ENCODE assay signal across 26 cellular contexts in the genomic region with DNA sequence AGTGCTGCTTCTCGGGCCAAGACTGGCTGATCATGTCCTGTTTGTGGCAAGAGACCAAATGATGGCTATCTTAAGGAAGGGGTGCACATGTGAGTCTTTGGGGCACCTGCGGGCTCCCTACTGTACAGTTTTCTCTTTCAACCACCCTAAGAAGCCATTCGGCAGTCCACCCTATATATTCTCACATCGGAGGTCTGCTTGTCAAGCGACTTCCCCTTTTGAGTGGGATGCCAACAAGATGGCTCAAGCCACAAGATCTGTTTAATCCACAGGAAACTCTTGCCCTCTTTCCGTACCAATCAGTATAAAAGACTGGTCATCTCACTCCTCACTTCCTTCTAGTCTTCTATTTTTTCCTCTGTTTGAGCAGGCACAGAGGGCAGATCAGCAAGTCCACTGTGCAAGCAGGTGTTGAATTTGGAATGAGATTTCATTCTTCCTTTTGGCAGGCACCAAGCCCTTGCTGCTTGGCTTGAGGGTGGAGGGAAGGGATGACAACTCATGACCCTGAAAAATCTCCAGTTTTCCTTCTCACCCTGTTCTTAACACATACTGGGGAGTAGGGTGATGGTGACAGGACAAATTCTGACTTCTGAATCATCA. TPM values are rescaled to one million over a fixed set of nuclear protein-coding genes. Genes with fewer than 3 reads are reported as not detected.
DNase-seq lines count a peak whose midpoint lies in the region; ATAC-seq and TF ChIP-seq lines count a peak whose summit lies in the region.
"Had no signal": no experiment of that assay in that cellular context is flagged by ENCODE, and none has a peak within 500 bp of the region (broad histone marks: within the 10 kb centered on the region; RNA-seq: fewer than 3 reads in every experiment).

No MANE protein-coding gene starts in this region.

- no peaks in the 10 kb centered on the region for H3K4me1 ChIP-seq in naive thymus-derived CD4-positive, alpha-beta T cell (ENCODE audit: control insufficient read depth in 2 of 2, insufficient read depth in 2 of 2, low read length in 2 of 2)
- H3K4me1 ChIP-seq in mucosa of descending colon (ENCODE audit: low read depth): no peaks in the 10 kb centered on the region
- H3K4me1 ChIP-seq: ascending aorta, heart right ventricle, sigmoid colon had no signal

- no peaks in the 10 kb centered on the region for H3K9me3 ChIP-seq in naive thymus-derived CD4-positive, alpha-beta T cell (ENCODE audit: control insufficient read depth in 2 of 3, low read length in 3 of 3)
- H3K9me3 ChIP-seq in mucosa of descending colon: no peaks in the 10 kb centered on the region
- H3K9me3 ChIP-seq: ascending aorta, heart right ventricle, sigmoid colon had no signal

- in situ Hi-C loops in G401 (cut with HindIII; ENCODE audit: low sequenced_read_pairs): no loop called here

- peaks cover 0 to 3% (median 0%) of the 10 kb centered on the region in 5 donors for H3K36me3 Mint-ChIP-seq in naive thymus-derived CD4-positive, alpha-beta T cell
- H3K36me3 Mint-ChIP-seq: activated naive CD4-positive, alpha-beta T cell treated with anti-CD3 and anti-CD28 coated beads, Interleukin-2, amount 50 U/mL, for 24 hours; mesothelial cell of epicardium had no signal

- POLR2A ChIA-PET in naive thymus-derived CD4-positive, alpha-beta T cell (lab: Charles Lee): no interaction called here

- no peak overlapping the region for H3K4me3 Mint-ChIP-seq in naive thymus-derived CD4-positive, alpha-beta T cell
- H3K4me3 Mint-ChIP-seq: activated naive CD4-positive, alpha-beta T cell treated with anti-CD3 and anti-CD28 coated beads, Interleukin-2, amount 50 U/mL, for 24 hours; CD4-positive, alpha-beta T cell; HFFc6; mesothelial cell of epicardium; nephron progenitor cell had no signal

- no peaks in the 10 kb centered on the region for H3K27me3 ChIP-seq in naive thymus-derived CD4-positive, alpha-beta T cell (ENCODE audit: control insufficient read depth in 2 of 2, insufficient read depth in 2 of 2, low read length in 2 of 2)
- H3K27me3 ChIP-seq: ascending aorta had no signal

- DNase-seq in G401 (ENCODE audit: low spot score) (peak; percentile 85), NCI-H226 (peak; percentile 0), mucosa of descending colon (no peak), kidney glomerular epithelial cell (lab: John Stamatoyannopoulos, UW) (no peak)
- no peak for DNase-seq in naive thymus-derived CD4-positive, alpha-beta T cell
- DNase-seq: CD4-positive, alpha-beta T cell; cerebellar nuclear complex; heart right ventricle; HFFc6; NCI-H1105 treated with DMSO at 0.1 percent for 48 hours; NCI-H510A; nephron progenitor cell; sigmoid colon; T1000 had no signal

- no peak overlapping the region for H3K27ac Mint-ChIP-seq in naive thymus-derived CD4-positive, alpha-beta T cell
- H3K27ac Mint-ChIP-seq: activated naive CD4-positive, alpha-beta T cell treated with anti-CD3 and anti-CD28 coated beads, Interleukin-2, amount 50 U/mL, for 24 hours; CD4-positive, alpha-beta T cell; HFFc6; mesothelial cell of epicardium; nephron progenitor cell had no signal

- H3K27me3 Mint-ChIP-seq in naive thymus-derived CD4-positive, alpha-beta T cell: peaks cover 41 to 53% (median 43%) of the 10 kb centered on the region in 5 donors

- H3K4me1 Mint-ChIP-seq in naive thymus-derived CD4-positive, alpha-beta T cell: peaks cover 0 to 8% (median 0%) of the 10 kb centered on the region in 7 donors
- H3K4me1 Mint-ChIP-seq: activated naive CD4-positive, alpha-beta T cell treated with anti-CD3 and anti-CD28 coated beads, Interleukin-2, amount 50 U/mL, for 24 hours; mesothelial cell of epicardium; nephron progenitor cell had no signal

- no peak for TF ChIP-seq CTCF in VCaP (conservative IDR thresholded peaks at IDR 0.05)
- no peak for TF ChIP-seq CTCF in mucosa of descending colon (IDR thresholded peaks at IDR 0.05)

- no peaks in the 10 kb centered on the region for H3K36me3 ChIP-seq in naive thymus-derived CD4-positive, alpha-beta T cell (ENCODE audit: control insufficient read depth in 2 of 3, insufficient read depth in 3 of 3, low read length in 3 of 3)
- H3K36me3 ChIP-seq in mucosa of descending colon (ENCODE audit: low read depth): no peaks in the 10 kb centered on the region
- H3K36me3 ChIP-seq: ascending aorta, heart right ventricle, sigmoid colon had no signal

- H3K4me3 ChIP-seq in naive thymus-derived CD4-positive, alpha-beta T cell (ENCODE audit: low read length): no peak overlapping the region
- no peak overlapping the region for H3K4me3 ChIP-seq in mucosa of descending colon
- H3K4me3 ChIP-seq: ascending aorta, heart right ventricle, sigmoid colon had no signal

- intact Hi-C loops in naive thymus-derived CD4-positive, alpha-beta T cell (cut with micrococcal nuclease): no loop called here
- intact Hi-C loops in mucosa of descending colon (cut with DNase I, micrococcal nuclease): no loop called here

- peaks cover 0 to 2% (median 0%) of the 10 kb centered on the region in 11 donors for H3K9me3 Mint-ChIP-seq in naive thymus-derived CD4-positive, alpha-beta T cell
- H3K9me3 Mint-ChIP-seq: activated naive CD4-positive, alpha-beta T cell treated with anti-CD3 and anti-CD28 coated beads, Interleukin-2, amount 50 U/mL, for 24 hours; CD4-positive, alpha-beta T cell; HFFc6; mesothelial cell of epicardium; nephron progenitor cell had no signal

- peak overlapping the region; percentile 77 for H3K27ac ChIP-seq in VCaP
- no peak overlapping the region for H3K27ac ChIP-seq in naive thymus-derived CD4-positive, alpha-beta T cell (ENCODE audit: low read depth, low read length)
- H3K27ac ChIP-seq: ascending aorta, heart right ventricle, sigmoid colon had no signal

- CTCF ChIA-PET in naive thymus-derived CD4-positive, alpha-beta T cell (lab: Charles Lee): no interaction called here

- ATAC-seq in naive thymus-derived CD4-positive, alpha-beta T cell: peak; percentile 63
- ATAC-seq in GM19463 (IDR thresholded peaks at IDR 0.05; ENCODE audit: unreplicated experiment) (no peak), mucosa of descending colon (no peak)
- ATAC-seq: heart right ventricle, left lobe of liver, SK-N-SH treated with all-trans-retinoic acid at 6 μM for 48 hours had no signal

RNA-seq across cellular contexts. Expression of a gene that starts 17.7 kb away (rescaled TPM):
- not detected in 2 replicates for total RNA-seq in G401 (2014; rRNA removed; shearing (Covaris generic))
- total RNA-seq in naive thymus-derived CD4-positive, alpha-beta T cell: not detected
- not detected for polyA plus RNA-seq in naive thymus-derived CD4-positive, alpha-beta T cell
- total RNA-seq in mucosa of descending colon: not detected
- total RNA-seq: ascending aorta; CD4-positive, alpha-beta T cell; epithelial cell of proximal tubule; fibroblast of villous mesenchyme; heart right ventricle; HFFc6; HT-29; left lobe of liver; mesothelial cell of epicardium; sigmoid colon; ureter had no signal
- polyA plus RNA-seq: AG04450, heart right ventricle, sigmoid colon had no signal

RNA-seq across cellular contexts. Expression of a gene that starts 28.6 kb away (rescaled TPM):
- not detected in 2 replicates for total RNA-seq in G401 (2014; rRNA removed; shearing (Covaris generic))
- total RNA-seq in naive thymus-derived CD4-positive, alpha-beta T cell: not detected
- polyA plus RNA-seq in naive thymus-derived CD4-positive, alpha-beta T cell: not detected
- 10 to 100 TPM in 1 of 3 donors, under 1 TPM in 2; 0.52 to 30.0 (median 0.75) TPM for total RNA-seq in mucosa of descending colon
- total RNA-seq: CD4-positive, alpha-beta T cell; fibroblast of villous mesenchyme; HFFc6; HT-29 had no signal
- polyA plus RNA-seq: AG04450 had no signal

RNA-seq across cellular contexts. Expression of a gene that starts 31.1 kb away (rescaled TPM):
- total RNA-seq in G401 (2014; rRNA removed; shearing (Covaris generic)): not detected in 2 replicates
- not detected for total RNA-seq in naive thymus-derived CD4-positive, alpha-beta T cell
- not detected for polyA plus RNA-seq in naive thymus-derived CD4-positive, alpha-beta T cell
- not detected for total RNA-seq in mucosa of descending colon
- total RNA-seq: ascending aorta; CD4-positive, alpha-beta T cell; epithelial cell of proximal tubule; fibroblast of villous mesenchyme; heart right ventricle; HFFc6; HT-29; left lobe of liver; mesothelial cell of epicardium; sigmoid colon; ureter had no signal
- polyA plus RNA-seq: AG04450, heart right ventricle, sigmoid colon had no signal

Comparison
In these comparisons a context has a peak if more than half of its experiments do, and no peak if none do; other contexts are left out.
1. DNase-seq: peak in G401 (single experiment) and NCI-H226 (single experiment); none in naive thymus-derived CD4-positive, alpha-beta T cell (0 of 9), mucosa of descending colon (0 of 3) and kidney glomerular epithelial cell (single experiment).